ENCODE assay signal across 14 cellular contexts in genomic region chr6:13611715-13612114, GRCh38. TPM values are rescaled to one million over a fixed set of nuclear protein-coding genes. Genes with fewer than 3 reads are reported as not detected.
DNase-seq lines count a peak whose midpoint lies in the region; ATAC-seq, FAIRE-seq and TF ChIP-seq lines count a peak whose summit lies in the region.
"Had no signal": no experiment of that assay in that cellular context is flagged by ENCODE, and none has a peak within 500 bp of the region (broad histone marks: within the 10 kb centered on the region; RNA-seq: fewer than 3 reads in every experiment).

No MANE protein-coding gene starts in this region.

- BruUV-seq in OCI-LY7 (replicated peaks; lab: Mats Ljungman, UMichigan) (no TSS peak), HepG2 (replicated peaks; lab: Mats Ljungman, UMichigan) (no TSS peak)

- no peaks in the 10 kb centered on the region for H3K9me2 ChIP-seq in OCI-LY7 (ENCODE audit: insufficient read depth, low read length)

- TF ChIP-seq POLR2A in thyroid gland (IDR thresholded peaks at IDR 0.05), result no peak
- no peak for TF ChIP-seq POLR2A in sigmoid colon (IDR thresholded peaks at IDR 0.05)
- TF ChIP-seq POLR2A in HepG2 (IDR thresholded peaks at IDR 0.05; ENCODE audit: insufficient read depth in 1 of 2, low read depth in 2 of 2, low read length in 2 of 2), result no peak

- TF ChIP-seq RAD21 in HepG2 (CRISPR knock-in tag; IDR thresholded peaks at IDR 0.05), result no peak

- TF ChIP-seq EP300 in sigmoid colon (IDR thresholded peaks at IDR 0.05), result no peak
- TF ChIP-seq EP300 in HepG2 (IDR thresholded peaks at IDR 0.05; ENCODE audit: low read depth in 2 of 2, low read length in 2 of 2), result no peak
- no peak for TF ChIP-seq EP300 in HepG2 (CRISPR knock-in tag; IDR thresholded peaks at IDR 0.05; ENCODE audit: borderline replicate concordance)

- FAIRE-seq in HepG2 (lab: Jason Lieb, UNC), result no peak
- FAIRE-seq: H1 had no signal

- H3K4me1 ChIP-seq in left ventricle myocardium inferior (peaks cover 51% of the 10 kb centered on the region), OCI-LY7 (ENCODE audit: insufficient read depth, low read length, poor library complexity, severe bottlenecking) (peaks cover 44% of the 10 kb centered on the region), thyroid gland (peaks cover 7 to 29% of the 10 kb centered on the region in 2 donors), sigmoid colon (peaks cover 0 to 22% (median 17%) of the 10 kb centered on the region in 4 donors), HepG2 (ENCODE audit: insufficient read depth, low read length) (peaks cover 34% of the 10 kb centered on the region)
- H3K4me1 ChIP-seq: parathyroid adenoma had no signal

- POLR2A ChIA-PET in OCI-LY7 (lab: Charles Lee) (interaction anchor here (0.7 to 2.0 kb wide), 2 partner anchors 21 to 54 kb away, joined by 4 read pairs; no protein-coding TSS in a partner anchor), HepG2 (lab: Yijun Ruan, JAX) (interaction anchor here (5.0 kb wide), 1 partner anchor 38 kb away, joined by 119 read pairs; the partner anchor contains the start of gene SIRT5)

- in situ Hi-C loops in HepG2 (cut with HindIII; ENCODE audit: extremely low pct_ligation_motif_present, low pct_unique_long_range_greater_than_20kb), result no loop called here

- H3K27ac ChIP-seq in left ventricle myocardium inferior (replicated peaks), result peak overlapping the region; percentile 87
- H3K27ac ChIP-seq in OCI-LY7 (ENCODE audit: low read depth, low read length, poor library complexity, severe bottlenecking), result peak overlapping the region; percentile 46
- H3K27ac ChIP-seq in thyroid gland, result peak overlapping the region; percentile 37 to 66 (median 46)
- no peak overlapping the region for H3K27ac ChIP-seq in sigmoid colon
- no peak overlapping the region for H3K27ac ChIP-seq in HepG2 (ENCODE audit: extremely low read length, insufficient read depth, low read length)
- H3K27ac ChIP-seq: hepatocyte, parathyroid adenoma had no signal

- H2AFZ ChIP-seq in OCI-LY7 (ENCODE audit: low read length) (peak overlapping the region; percentile 79), HepG2 (ENCODE audit: low read length) (no peak overlapping the region)
- H2AFZ ChIP-seq: hepatocyte, parathyroid adenoma had no signal

- CTCF ChIA-PET in OCI-LY7 (lab: Charles Lee; ENCODE audit: unreplicated experiment) (no interaction called here), HepG2 (lab: Yijun Ruan, JAX; ENCODE audit: low intra/inter-chr PET ratio, low total read pairs) (no interaction called here)

- 35 to 69% methylated on average over 4 of the region's 4 CpGs for WGBS in thyroid gland, 2 donors
- WGBS in sigmoid colon, 2 donors, result 55 to 70% methylated on average over 4 of the region's 4 CpGs
- 95% methylated on average over 4 of the region's 4 CpGs for WGBS in HepG2 (ENCODE audit: low lambda C conversion rate)

- intact Hi-C loops in left ventricle myocardium inferior (cut with micrococcal nuclease), result no loop called here
- intact Hi-C loops in Right ventricle myocardium superior (cut with DNase I), result no loop called here
- intact Hi-C loops in OCI-LY7 (cut with micrococcal nuclease; ENCODE audit: unreplicated experiment), result loop anchor here (5.0 to 10.0 kb wide), 3 partner anchors 254 to 463 kb away; no protein-coding TSS in a partner anchor
- intact Hi-C loops in thyroid gland (cut with DNase I), result no loop called here
- intact Hi-C loops in sigmoid colon (cut with DNase I), result no loop called here
- intact Hi-C loops in HepG2 (cut with micrococcal nuclease; ENCODE audit: unreplicated experiment), result no loop called here

- H3K9ac ChIP-seq in HepG2 (ENCODE audit: insufficient read depth, low read depth, low read length), result no peak overlapping the region
- H3K9ac ChIP-seq: parathyroid adenoma had no signal

- H3K4me3 ChIP-seq in left ventricle myocardium inferior (peak overlapping the region; percentile 44), OCI-LY7 (ENCODE audit: low read depth, low read length, poor library complexity, severe bottlenecking) (peak overlapping the region; percentile 46), thyroid gland (replicated peaks in 1 of 3) (no peak overlapping the region), sigmoid colon (no peak overlapping the region), HepG2 (replicated peaks in 1 of 3; ENCODE audit: insufficient read depth in 1 of 3, low read depth in 2 of 3, low read length in 3 of 3) (no peak overlapping the region)
- H3K4me3 ChIP-seq: hepatocyte had no signal

- DNase-seq in left ventricle myocardium inferior (no peak), Right ventricle myocardium superior (no peak), OCI-LY7 (ENCODE audit: low spot score) (peak; percentile 32), amniotic epithelial cell (ENCODE audit: low read depth) (peak; percentile 10), thyroid gland (no peak), sigmoid colon (no peak), KG1 (lab: John Stamatoyannopoulos, UW) (no peak), HepG2 (ENCODE audit: low spot score) (no peak)
- DNase-seq: caudate nucleus, mammary epithelial cell, NCI-H1092 treated with DMSO at 0.1 percent for 48 hours had no signal

- H3K36me3 ChIP-seq in left ventricle myocardium inferior, result peaks cover 21% of the 10 kb centered on the region
- peaks cover 13% of the 10 kb centered on the region for H3K36me3 ChIP-seq in OCI-LY7 (ENCODE audit: insufficient read depth, low read length)
- peaks cover 0 to 2% of the 10 kb centered on the region in 2 donors for H3K36me3 ChIP-seq in thyroid gland
- peaks cover 0 to 9% (median 0%) of the 10 kb centered on the region in 4 donors for H3K36me3 ChIP-seq in sigmoid colon
- H3K36me3 ChIP-seq in HepG2 (replicated peaks in 1 of 2; ENCODE audit: control insufficient read depth in 1 of 2, insufficient read depth in 2 of 2, low read length in 2 of 2), result peaks cover 0 to 3% of the 10 kb centered on the region in 2 experiments; a peak in 1 of 5 replicates

- no peaks in the 10 kb centered on the region for H3K9me3 ChIP-seq in left ventricle myocardium inferior (replicated peaks)
- no peaks in the 10 kb centered on the region for H3K9me3 ChIP-seq in OCI-LY7 (ENCODE audit: low read length)
- H3K9me3 ChIP-seq in thyroid gland, result no peaks in the 10 kb centered on the region
- H3K9me3 ChIP-seq in sigmoid colon, result no peaks in the 10 kb centered on the region
- no peaks in the 10 kb centered on the region for H3K9me3 ChIP-seq in HepG2 (ENCODE audit: low read length)

- no peaks in the 10 kb centered on the region for H3K27me3 ChIP-seq in left ventricle myocardium inferior (ENCODE audit: low read depth)
- H3K27me3 ChIP-seq in thyroid gland, result no peaks in the 10 kb centered on the region
- no peaks in the 10 kb centered on the region for H3K27me3 ChIP-seq in sigmoid colon
- H3K27me3 ChIP-seq in HepG2 (ENCODE audit: control insufficient read depth in 1 of 2, insufficient read depth in 2 of 2, low read length in 2 of 2), result no peaks in the 10 kb centered on the region; a peak in 1 of 5 replicates
- H3K27me3 ChIP-seq: hepatocyte had no signal

- H3K4me2 ChIP-seq in OCI-LY7 (ENCODE audit: low read length) (peak overlapping the region; percentile 94), HepG2 (ENCODE audit: low read depth, low read length) (no peak overlapping the region)
- H3K4me2 ChIP-seq: hepatocyte had no signal

- H3K79me2 ChIP-seq in OCI-LY7 (ENCODE audit: insufficient read depth, low read depth, low read length) (peaks cover 33% of the 10 kb centered on the region), HepG2 (ENCODE audit: insufficient read depth, low read length) (peaks cover 26% of the 10 kb centered on the region)
- H3K79me2 ChIP-seq: parathyroid adenoma had no signal

- TF ChIP-seq CTCF in left ventricle myocardium inferior (IDR thresholded peaks at IDR 0.05; ENCODE audit: borderline replicate concordance) (no peak), OCI-LY7 (conservative IDR thresholded peaks at IDR 0.05; ENCODE audit: low read length) (no peak), thyroid gland (IDR thresholded peaks at IDR 0.05) (no peak), sigmoid colon (IDR thresholded peaks at IDR 0.05) (no peak), HepG2 (CRISPR knock-in tag; IDR thresholded peaks at IDR 0.05) (no peak)

- H4K20me1 ChIP-seq in OCI-LY7 (ENCODE audit: insufficient read depth, low read length), result peaks cover 12% of the 10 kb centered on the region
- peaks cover 14% of the 10 kb centered on the region for H4K20me1 ChIP-seq in HepG2 (ENCODE audit: insufficient read depth, low read length)

- ATAC-seq in Right ventricle myocardium superior (ENCODE audit: poor library complexity) (no peak), HepG2 (no peak)

RNA-seq across cellular contexts. Expression of gene NOL7, which starts 3.4 kb away (rescaled TPM):
- total RNA-seq in left ventricle myocardium inferior (46.9 TPM), Right ventricle myocardium superior (47.9 TPM), OCI-LY7 (2022) (91.0 and 103 TPM in 2 replicates), thyroid gland (100 to 1,000 TPM in 2 of 4 donors, 10 to 100 TPM in 2; 62.9 to 133 (median 101) TPM), sigmoid colon (10 to 100 TPM; 87.8 to 97.6 (median 89.8) TPM), HepG2 (2016; rRNA removed; fragmentation: Illumina TruSeq; extraction: Trizol) (186 and 215 TPM in 2 replicates)
- 67.5 and 92.4 TPM in 2 replicates for total RNA-seq in OCI-LY7 (2014; rRNA removed; shearing (Covaris generic))
- polyA plus RNA-seq in sigmoid colon (10 to 100 TPM; 72.2 to 76.5 (median 73.9) TPM), HepG2 (2011; rRNA removed) (30.1 and 37.8 TPM in 2 replicates)
- total RNA-seq in HepG2 (2016; cell fraction: cytosol; rRNA removed; fragmentation: Illumina TruSeq; extraction: Trizol; ENCODE audit: low read depth), result 27.0 and 31.6 TPM in 2 replicates
- total RNA-seq in HepG2 (2016; cell fraction: insoluble cytoplasmic fraction; rRNA removed; fragmentation: Illumina TruSeq; extraction: Trizol), result 183 and 212 TPM in 2 replicates
- 65.5 and 72.1 TPM in 2 replicates for total RNA-seq in HepG2 (2016; cell fraction: membrane; rRNA removed; fragmentation: Illumina TruSeq; extraction: Trizol)
- total RNA-seq in HepG2 (2016; cell fraction: nucleus; rRNA removed; fragmentation: Illumina TruSeq; extraction: Trizol), result 69.4 and 79.5 TPM in 2 replicates
- polyA plus RNA-seq in HepG2 (2011; cell fraction: cytosol; rRNA removed), result 47.4 and 53.1 TPM in 2 replicates
- 23.4 and 23.5 TPM in 2 replicates for polyA plus RNA-seq in HepG2 (2011; cell fraction: nucleus; rRNA removed)
- polyA plus RNA-seq in HepG2 (2012), result 60.3 and 94.1 TPM in 2 replicates
- polyA plus RNA-seq in HepG2 (2016; cell fraction: cytosol; fragmentation: Illumina TruSeq; extraction: Trizol; ENCODE audit: low read depth), result 30.5 and 34.4 TPM in 2 replicates
- polyA plus RNA-seq in HepG2 (2016; cell fraction: insoluble cytoplasmic fraction; fragmentation: Illumina TruSeq; extraction: Trizol; ENCODE audit: low read depth), result 240 and 243 TPM in 2 replicates
- polyA plus RNA-seq in HepG2 (2016; cell fraction: membrane; fragmentation: Illumina TruSeq; extraction: Trizol; ENCODE audit: low read depth), result 60.8 and 65.8 TPM in 2 replicates
- 136 and 138 TPM in 2 replicates for polyA plus RNA-seq in HepG2 (2016; cell fraction: nucleus; fragmentation: Illumina TruSeq; extraction: Trizol; ENCODE audit: insufficient read depth, low read depth)
- polyA minus RNA-seq in HepG2 (2011; rRNA and poly(A)+ RNA removed; ENCODE audit: low replicate concordance), result 4.3 and 4.6 TPM in 2 replicates
- 13.1 and 18.6 TPM in 2 replicates for polyA minus RNA-seq in HepG2 (2011; cell fraction: cytosol; rRNA and poly(A)+ RNA removed)
- polyA minus RNA-seq in HepG2 (2011; cell fraction: nucleus; rRNA and poly(A)+ RNA removed), result 26.5 and 26.9 TPM in 2 replicates

RNA-seq across cellular contexts. Expression of gene SIRT5, which starts 37.3 kb away (rescaled TPM):
- total RNA-seq in left ventricle myocardium inferior, result 58.0 TPM
- 53.3 TPM for total RNA-seq in Right ventricle myocardium superior
- total RNA-seq in OCI-LY7 (2014; rRNA removed; shearing (Covaris generic)), result 13.5 and 17.6 TPM in 2 replicates
- 23.6 and 30.5 TPM in 2 replicates for total RNA-seq in OCI-LY7 (2022)
- 10 to 100 TPM; 10.5 to 20.4 (median 12.4) TPM for total RNA-seq in thyroid gland
- 10 to 100 TPM in 1 of 4 donors, 1 to 10 TPM in 3; 5.8 to 13.3 (median 9.2) TPM for total RNA-seq in sigmoid colon
- 10 to 100 TPM in 1 of 3 donors, 1 to 10 TPM in 2; 8.0 to 12.5 (median 8.4) TPM for polyA plus RNA-seq in sigmoid colon
- total RNA-seq in HepG2 (2016; rRNA removed; fragmentation: Illumina TruSeq; extraction: Trizol), result 16.6 and 21.8 TPM in 2 replicates
- total RNA-seq in HepG2 (2016; cell fraction: cytosol; rRNA removed; fragmentation: Illumina TruSeq; extraction: Trizol; ENCODE audit: low read depth), result 21.9 and 28.4 TPM in 2 replicates
- total RNA-seq in HepG2 (2016; cell fraction: insoluble cytoplasmic fraction; rRNA removed; fragmentation: Illumina TruSeq; extraction: Trizol), result 17.2 TPM in 2 replicates
- 17.8 and 18.2 TPM in 2 replicates for total RNA-seq in HepG2 (2016; cell fraction: membrane; rRNA removed; fragmentation: Illumina TruSeq; extraction: Trizol)
- total RNA-seq in HepG2 (2016; cell fraction: nucleus; rRNA removed; fragmentation: Illumina TruSeq; extraction: Trizol), result 13.1 and 16.9 TPM in 2 replicates
- polyA plus RNA-seq in HepG2 (2011; rRNA removed), result 13.4 and 14.1 TPM in 2 replicates
- 8.8 and 9.0 TPM in 2 replicates for polyA plus RNA-seq in HepG2 (2011; cell fraction: cytosol; rRNA removed)
- 20.2 and 21.9 TPM in 2 replicates for polyA plus RNA-seq in HepG2 (2011; cell fraction: nucleus; rRNA removed)
- 10.3 and 16.7 TPM in 2 replicates for polyA plus RNA-seq in HepG2 (2012)
- polyA plus RNA-seq in HepG2 (2016; cell fraction: cytosol; fragmentation: Illumina TruSeq; extraction: Trizol; ENCODE audit: low read depth), result 4.9 and 5.9 TPM in 2 replicates
- 19.7 and 19.8 TPM in 2 replicates for polyA plus RNA-seq in HepG2 (2016; cell fraction: insoluble cytoplasmic fraction; fragmentation: Illumina TruSeq; extraction: Trizol; ENCODE audit: low read depth)
- 8.4 and 10.3 TPM in 2 replicates for polyA plus RNA-seq in HepG2 (2016; cell fraction: membrane; fragmentation: Illumina TruSeq; extraction: Trizol; ENCODE audit: low read depth)
- polyA plus RNA-seq in HepG2 (2016; cell fraction: nucleus; fragmentation: Illumina TruSeq; extraction: Trizol; ENCODE audit: insufficient read depth, low read depth), result 27.2 and 27.6 TPM in 2 replicates
- polyA minus RNA-seq in HepG2 (2011; rRNA and poly(A)+ RNA removed; ENCODE audit: low replicate concordance), result 5.4 and 6.8 TPM in 2 replicates
- polyA minus RNA-seq in HepG2 (2011; cell fraction: cytosol; rRNA and poly(A)+ RNA removed), result 6.1 and 6.7 TPM in 2 replicates
- polyA minus RNA-seq in HepG2 (2011; cell fraction: nucleus; rRNA and poly(A)+ RNA removed), result 16.8 and 17.6 TPM in 2 replicates

Comparison
In these comparisons a context has a peak if more than half of its experiments do, and no peak if none do; other contexts are left out.
1. DNase-seq: peak in OCI-LY7 (single experiment) and amniotic epithelial cell (single experiment); none in left ventricle myocardium inferior (single experiment), Right ventricle myocardium superior (single experiment), thyroid gland (0 of 2), sigmoid colon (single experiment), KG1 (single experiment) and HepG2 (single experiment).
2. H3K27ac ChIP-seq: peak in left ventricle myocardium inferior (single experiment), OCI-LY7 (single experiment) and thyroid gland (3 of 3); none in sigmoid colon (0 of 4) and HepG2 (single experiment).
3. H3K4me3 ChIP-seq: peak in left ventricle myocardium inferior (single experiment) and OCI-LY7 (single experiment); none in thyroid gland (0 of 3), sigmoid colon (0 of 4) and HepG2 (0 of 3).